6 cellular contexts compared by ENCODE assay signal in the genomic region with DNA sequence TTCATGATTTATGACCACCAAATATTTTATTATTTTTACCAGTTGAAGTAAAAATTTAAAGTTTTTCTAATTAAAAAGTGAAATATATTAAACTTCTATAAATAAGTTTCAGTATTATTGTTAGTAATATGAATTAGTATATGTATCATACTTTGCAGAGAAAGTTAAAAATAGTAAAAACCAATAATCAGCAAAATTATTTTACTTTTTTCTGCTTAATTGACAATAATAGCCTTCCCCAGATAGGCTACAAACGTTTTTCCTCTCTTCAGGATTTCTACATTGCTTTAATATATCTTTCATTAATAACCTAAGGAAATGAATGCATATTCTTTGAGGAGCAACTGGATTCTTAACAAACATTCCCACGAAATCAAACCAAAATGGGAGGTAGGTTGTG.
"Had no signal": no experiment of that assay in that cellular context is flagged by ENCODE, and none has a peak within 500 bp of the region (broad histone marks: within the 10 kb centered on the region; RNA-seq: fewer than 3 reads in every experiment).

No MANE protein-coding gene starts in this region.

- DNase-seq: H9, HCEC 1CT, KG1 had no signal

- FAIRE-seq: H1, H54 had no signal

- ATAC-seq: GM23338 had no signal

- H3K4me3 ChIP-seq: GM23338 had no signal

- H3K4me2 ChIP-seq: GM23338 had no signal

- H2AFZ ChIP-seq: GM23338 had no signal
